In the genomic region with DNA sequence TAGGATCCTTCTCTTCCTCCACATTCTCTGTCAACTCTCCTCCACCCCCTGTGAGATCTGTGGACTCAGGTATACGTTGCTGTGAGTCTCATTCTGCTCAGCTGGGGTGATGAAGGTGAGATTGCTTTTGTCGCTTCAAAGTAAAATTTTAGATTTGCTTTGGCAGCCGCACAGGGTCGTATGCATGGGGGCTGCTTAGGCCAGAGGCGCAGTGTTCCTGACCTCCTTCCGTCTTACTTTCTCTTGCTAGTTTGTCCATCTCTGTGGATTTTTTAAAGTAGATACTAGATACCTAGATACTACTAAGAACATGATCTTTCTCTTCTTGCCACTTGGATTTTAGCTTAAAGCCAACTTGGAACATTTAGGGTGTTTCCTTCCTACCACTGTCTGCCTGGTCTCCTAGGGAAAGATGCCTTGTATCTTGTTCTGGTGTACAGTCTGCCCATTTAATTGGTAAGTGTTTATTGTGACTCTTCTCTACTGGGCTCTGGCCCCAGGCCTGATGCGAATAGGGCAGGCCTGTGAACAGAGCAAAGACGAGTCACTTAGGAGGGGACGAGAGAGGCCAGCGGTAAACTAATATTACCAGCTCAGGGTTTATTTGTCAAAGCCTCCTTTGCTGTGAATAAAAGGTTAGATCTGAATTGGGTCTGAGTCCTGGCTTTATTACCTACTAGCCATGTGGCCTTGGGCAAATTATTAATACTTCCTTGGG, we compare ENCODE assay signal across 10 cellular contexts. TPM values are rescaled to one million over a fixed set of nuclear protein-coding genes. Genes with fewer than 3 reads are reported as not detected.
A peak's percentile ranks its signal among the peaks of the same experiment; 100 is the strongest.
DNase-seq lines count a peak whose midpoint lies in the region; ATAC-seq and TF ChIP-seq lines count a peak whose summit lies in the region.
"Had no signal": no experiment of that assay in that cellular context is flagged by ENCODE, and none has a peak within 500 bp of the region (broad histone marks: within the 10 kb centered on the region; RNA-seq: fewer than 3 reads in every experiment).

No MANE protein-coding gene starts in this region.

- no peak for ATAC-seq in CD4-positive, alpha-beta T cell (ENCODE audit: poor library complexity)
- ATAC-seq in GM21825 (IDR thresholded peaks at IDR 0.05; ENCODE audit: unreplicated experiment) (peak; percentile 10), GM19023 (IDR thresholded peaks at IDR 0.05; ENCODE audit: unreplicated experiment) (no peak)
- ATAC-seq in activated CD8-positive, alpha-beta T cell treated with anti-CD3 and anti-CD28 coated beads for 36 hours, result peak; percentile 2

- intact Hi-C loops in CD4-positive, alpha-beta T cell (cut with DNase I, micrococcal nuclease), result loop anchor here (2.0 to 5.0 kb wide), 3 partner anchors 14 to 726 kb away; partner anchors contain the start of gene MAPKAPK2 (in 1 of the 2)
- intact Hi-C loops in activated CD8-positive, alpha-beta T cell treated with anti-CD3 and anti-CD28 coated beads for 36 hours (cut with micrococcal nuclease), result no loop called here

- peaks cover 85% of the 10 kb centered on the region for H3K4me1 Mint-ChIP-seq in CD4-positive, alpha-beta T cell (ENCODE audit: low read depth)
- H3K4me1 Mint-ChIP-seq in activated CD8-positive, alpha-beta T cell treated with anti-CD3 and anti-CD28 coated beads for 36 hours (ENCODE audit: low read depth), result peaks cover 82% of the 10 kb centered on the region

- POLR2A ChIA-PET in CD4-positive, alpha-beta T cell (lab: Charles Lee), result interaction anchor here (0.7 to 1.5 kb wide), 5 partner anchors 10 to 185 kb away, joined by 3 to 5 read pairs (median 4); partner anchors contain the start of gene MAPKAPK2
- POLR2A ChIA-PET in activated CD8-positive, alpha-beta T cell treated with anti-CD3 and anti-CD28 coated beads for 36 hours (lab: Charles Lee), result interaction anchor here (1.0 to 1.2 kb wide), 3 partner anchors 20 to 206 kb away, joined by 3 to 4 read pairs (median 3); no protein-coding TSS in a partner anchor

- H3K27me3 Mint-ChIP-seq in CD4-positive, alpha-beta T cell, result no peaks in the 10 kb centered on the region
- no peaks in the 10 kb centered on the region for H3K27me3 Mint-ChIP-seq in activated CD8-positive, alpha-beta T cell treated with anti-CD3 and anti-CD28 coated beads for 36 hours

- peak overlapping the region; percentile 36 for H3K27ac ChIP-seq in CD4-positive, alpha-beta T cell (ENCODE audit: low read depth, low read length)

- TF ChIP-seq CTCF in CD4-positive, alpha-beta T cell (IDR thresholded peaks at IDR 0.05), result no peak
- no peak for TF ChIP-seq CTCF in activated CD8-positive, alpha-beta T cell treated with anti-CD3 and anti-CD28 coated beads for 36 hours (IDR thresholded peaks at IDR 0.05)

- H3K4me3 Mint-ChIP-seq in CD4-positive, alpha-beta T cell, result peak overlapping the region; percentile 5
- H3K4me3 Mint-ChIP-seq in activated CD8-positive, alpha-beta T cell treated with anti-CD3 and anti-CD28 coated beads for 36 hours, result no peak overlapping the region

- no peaks in the 10 kb centered on the region for H3K9me3 Mint-ChIP-seq in CD4-positive, alpha-beta T cell
- H3K9me3 Mint-ChIP-seq in activated CD8-positive, alpha-beta T cell treated with anti-CD3 and anti-CD28 coated beads for 36 hours, result no peaks in the 10 kb centered on the region

- no peaks in the 10 kb centered on the region for H3K9me3 ChIP-seq in CD4-positive, alpha-beta T cell (ENCODE audit: control insufficient read depth, low read length)

- peak overlapping the region; percentile 83 for H3K27ac Mint-ChIP-seq in CD4-positive, alpha-beta T cell
- peak overlapping the region; percentile 79 for H3K27ac Mint-ChIP-seq in activated CD8-positive, alpha-beta T cell treated with anti-CD3 and anti-CD28 coated beads for 36 hours

- no peaks in the 10 kb centered on the region for H3K27me3 ChIP-seq in CD4-positive, alpha-beta T cell (ENCODE audit: control insufficient read depth, insufficient read depth, low read length)

- CTCF ChIA-PET in CD4-positive, alpha-beta T cell (lab: Charles Lee), result interaction anchor here (0.8 to 2.1 kb wide), 3 partner anchors 9 to 13 kb away, joined by 4 to 14 read pairs (median 4); no protein-coding TSS in a partner anchor
- CTCF ChIA-PET in activated CD8-positive, alpha-beta T cell treated with anti-CD3 and anti-CD28 coated beads for 36 hours (lab: Charles Lee), result interaction anchor here (0.6 to 10.4 kb wide), 9 partner anchors 9 to 217 kb away, joined by 3 to 109 read pairs (median 8); no protein-coding TSS in a partner anchor

- DNase-seq in CD4-positive, alpha-beta T cell, result no peak
- no peak for DNase-seq in activated CD8-positive, alpha-beta T cell treated with anti-CD3 and anti-CD28 coated beads for 36 hours
- DNase-seq in mesenteric fat pad (ENCODE audit: low spot score) (peak; percentile 24), activated gamma-delta T cell treated with Interleukin-2 at 50 U/mL for 16 hours (no peak), pons (ENCODE audit: low spot score) (no peak), GDM1 (lab: John Stamatoyannopoulos, UW) (no peak)
- DNase-seq: activated CD4-positive, alpha-beta T cell treated with anti-CD3 and anti-CD28 coated beads, Interleukin-2, amount 50 U/mL, for 4 hours; stimulated activated naive CD4-positive, alpha-beta T cell treated with Interleukin-2 at 50 U/mL for 16 hours had no signal

- no peaks in the 10 kb centered on the region for H3K36me3 Mint-ChIP-seq in CD4-positive, alpha-beta T cell (ENCODE audit: low read depth)
- no peaks in the 10 kb centered on the region for H3K36me3 Mint-ChIP-seq in activated CD8-positive, alpha-beta T cell treated with anti-CD3 and anti-CD28 coated beads for 36 hours (ENCODE audit: low read depth)

RNA-seq across cellular contexts. Expression of gene MAPKAPK2, which starts 32.0 kb away (rescaled TPM):
- total RNA-seq in CD4-positive, alpha-beta T cell, result 100 to 1,000 TPM; 157 to 166 TPM
- total RNA-seq in activated CD8-positive, alpha-beta T cell treated with anti-CD3 and anti-CD28 coated beads for 36 hours, result 10 to 100 TPM; 50.4 to 51.4 TPM
- 103 TPM for total RNA-seq in mesenteric fat pad

RNA-seq across cellular contexts. Expression of gene IL19, which starts 53.9 kb away (rescaled TPM):
- total RNA-seq in CD4-positive, alpha-beta T cell, result not detected
- not detected for total RNA-seq in activated CD8-positive, alpha-beta T cell treated with anti-CD3 and anti-CD28 coated beads for 36 hours
- total RNA-seq in mesenteric fat pad, result not detected

RNA-seq across cellular contexts. Expression of gene IL10, which starts 55.6 kb away (rescaled TPM):
- under 1 TPM; 0.27 to 0.87 TPM for total RNA-seq in CD4-positive, alpha-beta T cell
- total RNA-seq in activated CD8-positive, alpha-beta T cell treated with anti-CD3 and anti-CD28 coated beads for 36 hours, result under 1 TPM in 1 of 2 experiments, not detected in 1; 0.32 TPM
- total RNA-seq in mesenteric fat pad, result 23.0 TPM

Comparison
In these comparisons a context has a peak if more than half of its experiments do, and no peak if none do; other contexts are left out.
1. ATAC-seq: peak in GM21825 (single experiment) and activated CD8-positive, alpha-beta T cell treated with anti-CD3 and anti-CD28 coated beads for 36 hours (single experiment); none in CD4-positive, alpha-beta T cell (single experiment) and GM19023 (single experiment).
2. RNA of gene IL10, which starts 55.6 kb away (total RNA-seq): 23.0 TPM in mesenteric fat pad (single experiment); 0.27 to 0.87 TPM in CD4-positive, alpha-beta T cell and 0.32 TPM in activated CD8-positive, alpha-beta T cell treated with anti-CD3 and anti-CD28 coated beads for 36 hours; every median in the first group is over 10 times any median in the second.